ENCODE assay signal across 18 cellular contexts in the genomic region with DNA sequence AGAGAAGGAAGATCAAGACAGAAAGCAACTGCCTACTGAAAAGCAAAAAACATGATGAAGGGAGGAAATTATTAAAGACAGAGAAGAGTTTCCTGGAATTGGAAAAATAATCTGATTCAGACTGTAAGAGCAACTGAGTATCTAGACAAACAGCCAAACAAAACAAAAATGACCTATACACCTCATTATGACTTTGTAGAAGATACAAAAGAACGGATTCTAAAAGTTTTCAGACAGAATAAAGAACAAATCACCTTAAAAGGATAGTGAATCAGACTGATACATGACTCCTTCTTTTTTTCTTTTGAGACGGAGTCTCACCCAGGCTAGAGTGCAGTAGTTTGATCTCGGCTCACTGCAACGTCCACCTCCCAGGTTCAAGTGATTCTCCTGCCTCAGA. TPM values are rescaled to one million over a fixed set of nuclear protein-coding genes. Genes with fewer than 3 reads are reported as not detected.
DNase-seq lines count a peak whose midpoint lies in the region; ATAC-seq and TF ChIP-seq lines count a peak whose summit lies in the region.
"Had no signal": no experiment of that assay in that cellular context is flagged by ENCODE, and none has a peak within 500 bp of the region (broad histone marks: within the 10 kb centered on the region; RNA-seq: fewer than 3 reads in every experiment).

No MANE protein-coding gene starts in this region.

- DNase-seq in HFFc6: no peak
- DNase-seq in T-cell: no peak
- peak; percentile 18 for DNase-seq in fibroblast of gingiva (ENCODE audit: low read depth)
- DNase-seq in HuH-7 (ENCODE audit: low spot score): no peak
- DNase-seq in mammary epithelial cell: no peak
- no peak for DNase-seq in NCI-H510A treated with DMSO at 0.1 percent for 48 hours (lab: John Stamatoyannopoulos, UW)
- DNase-seq: activated CD4-positive, alpha-beta memory T cell treated with anti-CD3 and anti-CD28 coated beads, Interleukin-2, amount 10 ng/mL, durations not matched to agents 7 days and 5 days; gastrocnemius medialis; GDM1; NCI-H2107; NCI-H526 treated with DMSO at 0.1 percent for 48 hours; pancreas had no signal

- H4K20me1 ChIP-seq in mammary epithelial cell (ENCODE audit: insufficient read depth, low read length): no peaks in the 10 kb centered on the region

- H2AFZ ChIP-seq in mammary epithelial cell (ENCODE audit: low read depth, low read length): no peak overlapping the region

- H3K9me3 ChIP-seq in skeletal muscle satellite cell (replicated peaks; ENCODE audit: low read length) (no peaks in the 10 kb centered on the region), mammary epithelial cell (replicated peaks; ENCODE audit: insufficient read depth, low read length) (no peaks in the 10 kb centered on the region)
- H3K9me3 ChIP-seq: gastrocnemius medialis, pancreas, thoracic aorta had no signal

- no peaks in the 10 kb centered on the region for H3K36me3 Mint-ChIP-seq in HFFc6 (ENCODE audit: low read depth)
- peaks cover 15% of the 10 kb centered on the region for H3K36me3 Mint-ChIP-seq in T-cell

- H3K36me3 ChIP-seq in skeletal muscle satellite cell (ENCODE audit: insufficient read depth, low read length) (no peaks in the 10 kb centered on the region), mammary epithelial cell (ENCODE audit: insufficient read depth, low read length) (no peaks in the 10 kb centered on the region)
- H3K36me3 ChIP-seq: gastrocnemius medialis, pancreas, thoracic aorta had no signal

- H3K4me1 ChIP-seq in skeletal muscle satellite cell (ENCODE audit: control insufficient read depth, insufficient read depth, low read length): peaks cover 38% of the 10 kb centered on the region
- H3K4me1 ChIP-seq in mammary epithelial cell (ENCODE audit: insufficient read depth, low read length): peaks cover 8% of the 10 kb centered on the region

- POLR2A ChIA-PET in T-cell (lab: Charles Lee): no interaction called here

- no peaks in the 10 kb centered on the region for H3K27me3 ChIP-seq in skeletal muscle satellite cell (ENCODE audit: control insufficient read depth, insufficient read depth, low read length)
- no peaks in the 10 kb centered on the region for H3K27me3 ChIP-seq in mammary epithelial cell (ENCODE audit: insufficient read depth, low read length)
- H3K27me3 ChIP-seq: gastrocnemius medialis, pancreas had no signal

- CTCF ChIA-PET in T-cell (lab: Charles Lee): no interaction called here
- CTCF ChIA-PET in mammary epithelial cell (lab: Charles Lee; ENCODE audit: low non-redundant PET): no interaction called here

- TF ChIP-seq CTCF in HFFc6 (IDR thresholded peaks at IDR 0.05) (no peak), mammary epithelial cell (conservative IDR thresholded peaks at IDR 0.05 in 1 of 2, IDR thresholded peaks at IDR 0.05 in 1 of 2; ENCODE audit: extremely low read depth in 1 of 2, insufficient read depth in 1 of 2, low read depth in 1 of 2, low read length in 2 of 2) (no peak)

- H3K4me2 ChIP-seq in skeletal muscle satellite cell (ENCODE audit: low read length) (peak overlapping the region; percentile 70), mammary epithelial cell (ENCODE audit: insufficient read depth, low read depth, low read length) (no peak overlapping the region)

- BruUV-seq in mammary epithelial cell (replicated peaks; lab: Mats Ljungman, UMichigan): no TSS peak

- H3K27ac ChIP-seq in mammary epithelial cell (ENCODE audit: insufficient read depth, low read depth, low read length): no peak overlapping the region
- H3K27ac ChIP-seq: gastrocnemius medialis, pancreas, skin epidermis, thoracic aorta had no signal

- H3K4me1 Mint-ChIP-seq in HFFc6 (ENCODE audit: low read depth) (peaks cover 56% of the 10 kb centered on the region), T-cell (peaks cover 78 to 90% (median 87%) of the 10 kb centered on the region in 3 donors)

- H3K4me3 Mint-ChIP-seq in HFFc6: no peak overlapping the region; the same call in 1 of the 2 replicates
- H3K4me3 Mint-ChIP-seq in T-cell: peak overlapping the region in 2 of 3 donors; percentile 8 to 56
- H3K4me3 Mint-ChIP-seq: activated CD4-positive, alpha-beta memory T cell treated with anti-CD3 and anti-CD28 coated beads, Interleukin-2, amount 10 ng/mL, durations not matched to agents 7 days and 5 days; activated T-helper 1 cell treated with anti-CD3 and anti-CD28 coated beads, Interleukin-12 subunit alpha, Interleukin-12 subunit beta, Interleukin-2, Interleukin-4 antibody, amounts not matched to agents 30 ng/mL and 10 ng/mL and 1 ng/mL, durations not matched to agents 14 hours and 24 hours and 36 hours; B cell had no signal

- ATAC-seq in T-cell (replicated peaks in 1 of 4): no peak
- ATAC-seq: gastrocnemius medialis, GM12878 had no signal

- intact Hi-C loops in mammary epithelial cell (cut with micrococcal nuclease): no loop called here

- H3K79me2 ChIP-seq in mammary epithelial cell (ENCODE audit: insufficient read depth, low read length): peaks cover 93% of the 10 kb centered on the region

- 98% methylated on average over 4 of the region's 4 CpGs for WGBS in mammary epithelial cell (ENCODE audit: low coverage, missing lambda C conversion rate)

- H3K4me3 ChIP-seq in skeletal muscle satellite cell (ENCODE audit: low read length) (peak overlapping the region; percentile 35), mammary epithelial cell (replicated peaks in 1 of 3; ENCODE audit: insufficient read depth in 1 of 3, low read depth in 2 of 3, low read length in 3 of 3) (no peak overlapping the region)
- H3K4me3 ChIP-seq: gastrocnemius medialis, GM12878, pancreas, skin epidermis, thoracic aorta had no signal

- no peaks in the 10 kb centered on the region for H3K27me3 Mint-ChIP-seq in HFFc6 (ENCODE audit: insufficient read depth)
- no peaks in the 10 kb centered on the region for H3K27me3 Mint-ChIP-seq in T-cell
- H3K27me3 Mint-ChIP-seq: activated CD4-positive, alpha-beta memory T cell treated with anti-CD3 and anti-CD28 coated beads, Interleukin-2, amount 10 ng/mL, durations not matched to agents 7 days and 5 days; B cell had no signal

- in situ Hi-C loops in mammary epithelial cell (cut with MboI; ENCODE audit: low sequenced_read_pairs in 2 of 2): no loop called here

- peak overlapping the region; percentile 64 for H3K27ac Mint-ChIP-seq in HFFc6
- no peak overlapping the region for H3K27ac Mint-ChIP-seq in T-cell
- H3K27ac Mint-ChIP-seq: activated CD4-positive, alpha-beta memory T cell treated with anti-CD3 and anti-CD28 coated beads, Interleukin-2, amount 10 ng/mL, durations not matched to agents 7 days and 5 days; activated T-helper 1 cell treated with anti-CD3 and anti-CD28 coated beads, Interleukin-12 subunit alpha, Interleukin-12 subunit beta, Interleukin-2, Interleukin-4 antibody, amounts not matched to agents 30 ng/mL and 10 ng/mL and 1 ng/mL, durations not matched to agents 14 hours and 24 hours and 36 hours; B cell had no signal

- no peaks in the 10 kb centered on the region for H3K9me3 Mint-ChIP-seq in HFFc6
- no peaks in the 10 kb centered on the region for H3K9me3 Mint-ChIP-seq in T-cell
- H3K9me3 Mint-ChIP-seq: activated CD4-positive, alpha-beta memory T cell treated with anti-CD3 and anti-CD28 coated beads, Interleukin-2, amount 10 ng/mL, durations not matched to agents 7 days and 5 days; activated T-helper 1 cell treated with anti-CD3 and anti-CD28 coated beads, Interleukin-12 subunit alpha, Interleukin-12 subunit beta, Interleukin-2, Interleukin-4 antibody, amounts not matched to agents 30 ng/mL and 10 ng/mL and 1 ng/mL, durations not matched to agents 14 hours and 24 hours and 36 hours had no signal

- dilution Hi-C loops in mammary epithelial cell (cut with HindIII; ENCODE audit: low sequenced_read_pairs): no loop called here

- H3K9ac ChIP-seq in skeletal muscle satellite cell (ENCODE audit: low read depth, low read length) (peak overlapping the region; percentile 42), mammary epithelial cell (ENCODE audit: insufficient read depth, low read length) (no peak overlapping the region)

RNA-seq across cellular contexts. Expression of a gene that starts 10.4 kb away (rescaled TPM):
- total RNA-seq in HFFc6 (2021; fragmentation: NEBNext Ultra II Directional; extraction: Animal tissue kit (Norgen Biotek cat#: 25700)): 10 to 100 TPM; 66.8 to 77.8 (median 71.1) TPM
- total RNA-seq in T-cell (100 to 1,000 TPM; 122 to 152 (median 130) TPM), mammary epithelial cell (10 to 100 TPM; 87.4 to 88.4 TPM)
- total RNA-seq in skeletal muscle satellite cell (2012; rRNA removed): 61.2 and 83.7 TPM in 2 replicates
- polyA plus RNA-seq in mammary epithelial cell: 26.2 TPM
- 148 TPM for polyA minus RNA-seq in mammary epithelial cell
